ENCODE assay signal across 8 cellular contexts in the genomic region with DNA sequence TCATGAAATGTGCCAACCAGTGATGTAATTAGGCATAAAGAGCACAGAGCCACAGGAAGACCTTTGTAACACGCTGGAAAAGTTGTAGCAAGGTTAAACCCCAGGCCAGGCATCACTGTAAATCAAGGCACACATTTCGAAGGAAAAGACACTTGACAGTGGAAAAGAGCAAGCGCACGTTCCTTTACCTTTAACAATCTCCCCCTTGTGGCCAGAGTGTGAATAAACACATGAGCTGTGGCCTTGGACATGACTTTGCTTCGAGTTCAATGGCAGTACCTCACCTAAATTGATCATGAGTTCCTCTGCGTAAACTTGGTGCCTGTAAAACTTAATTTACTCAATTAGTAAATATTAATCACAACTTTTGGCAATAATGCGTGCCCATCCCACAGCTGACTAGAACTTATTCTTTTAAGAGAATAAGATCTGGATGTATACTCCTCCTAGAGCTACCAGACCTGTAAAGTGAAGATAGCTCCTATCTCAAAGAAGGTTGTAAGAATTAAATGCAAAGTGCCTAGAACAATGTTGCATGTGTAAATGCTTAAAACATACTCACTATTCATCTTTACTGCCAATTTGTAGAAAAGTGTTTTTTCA.
DNase-seq lines count a peak whose midpoint lies in the region; ATAC-seq and TF ChIP-seq lines count a peak whose summit lies in the region.

No MANE protein-coding gene starts in this region.

- H3K4me1 Mint-ChIP-seq in progenitor cell of endocrine pancreas (ENCODE audit: low read depth) = no peaks in the 10 kb centered on the region
- H3K4me1 Mint-ChIP-seq in stimulated activated memory B cell treated with anti-CD40 and anti-IgM and Interleukin-4, amounts not matched to agents 10 μg/mL and 1 μg/mL and 100 μg/mL, for 72 hours = no peaks in the 10 kb centered on the region

- H3K36me3 ChIP-seq in PC-9 (ENCODE audit: low read depth) = no peaks in the 10 kb centered on the region

- H3K9me2 ChIP-seq in PC-9 (ENCODE audit: insufficient read depth) = no peaks in the 10 kb centered on the region

- H3K4me2 ChIP-seq in PC-9 = no peak overlapping the region

- H3K36me3 Mint-ChIP-seq in progenitor cell of endocrine pancreas (ENCODE audit: insufficient read depth) = no peaks in the 10 kb centered on the region
- no peaks in the 10 kb centered on the region for H3K36me3 Mint-ChIP-seq in stimulated activated memory B cell treated with anti-CD40 and anti-IgM and Interleukin-4, amounts not matched to agents 10 μg/mL and 1 μg/mL and 100 μg/mL, for 72 hours

- DNase-seq in ELF-1 (ENCODE audit: low read depth, low spot score) = peak; percentile 52
- DNase-seq in HT1080 (ENCODE audit: low read depth) = peak; percentile 52
- DNase-seq in PC-9 = peak in 1 of 2 experiments; percentile 43
- peak; percentile 26 for DNase-seq in activated T-helper 1 cell treated with Interleukin-2 at 50 U/mL for 16 hours (ENCODE audit: low read depth)
- DNase-seq in germinal center (ENCODE audit: low spot score) = peak; percentile 2
- DNase-seq in progenitor cell of endocrine pancreas (ENCODE audit: low spot score, unreplicated experiment) = peak; percentile 32

- intact Hi-C loops in PC-9 (cut with micrococcal nuclease; ENCODE audit: unreplicated experiment) = loop anchor here (10.0 kb wide), 2 partner anchors 580 to 760 kb away; partner anchors contain the start of gene NECTIN3

- H4K20me1 ChIP-seq in PC-9 (ENCODE audit: insufficient read depth) = no peaks in the 10 kb centered on the region

- peak; percentile 97 for TF ChIP-seq CTCF in PC-9 (conservative IDR thresholded peaks at IDR 0.05)
- peak; percentile 73 for TF ChIP-seq CTCF in progenitor cell of endocrine pancreas (IDR thresholded peaks at IDR 0.05; ENCODE audit: unreplicated experiment)

- H3K27ac Mint-ChIP-seq in progenitor cell of endocrine pancreas = no peak overlapping the region
- no peak overlapping the region for H3K27ac Mint-ChIP-seq in stimulated activated memory B cell treated with anti-CD40 and anti-IgM and Interleukin-4, amounts not matched to agents 10 μg/mL and 1 μg/mL and 100 μg/mL, for 72 hours

- H3K4me3 Mint-ChIP-seq in progenitor cell of endocrine pancreas (ENCODE audit: low read depth) = no peak overlapping the region
- H3K4me3 Mint-ChIP-seq in stimulated activated memory B cell treated with anti-CD40 and anti-IgM and Interleukin-4, amounts not matched to agents 10 μg/mL and 1 μg/mL and 100 μg/mL, for 72 hours = no peak overlapping the region

- H3F3A ChIP-seq in PC-9 (ENCODE audit: insufficient read depth, low read depth) = no peaks in the 10 kb centered on the region

- peaks cover 30% of the 10 kb centered on the region for H3K27me3 Mint-ChIP-seq in progenitor cell of endocrine pancreas
- H3K27me3 Mint-ChIP-seq in stimulated activated memory B cell treated with anti-CD40 and anti-IgM and Interleukin-4, amounts not matched to agents 10 μg/mL and 1 μg/mL and 100 μg/mL, for 72 hours = no peaks in the 10 kb centered on the region

- no peak overlapping the region for H3K27ac ChIP-seq in PC-9

- no peaks in the 10 kb centered on the region for H3K9me3 ChIP-seq in PC-9 (ENCODE audit: insufficient read depth, low read depth)

- H3K4me1 ChIP-seq in PC-9 (replicated peaks; ENCODE audit: insufficient read depth) = no peaks in the 10 kb centered on the region

- H3K79me2 ChIP-seq in PC-9 (ENCODE audit: low read depth) = no peaks in the 10 kb centered on the region

- no peaks in the 10 kb centered on the region for H3K9me3 Mint-ChIP-seq in progenitor cell of endocrine pancreas (ENCODE audit: low read depth)
- no peaks in the 10 kb centered on the region for H3K9me3 Mint-ChIP-seq in stimulated activated memory B cell treated with anti-CD40 and anti-IgM and Interleukin-4, amounts not matched to agents 10 μg/mL and 1 μg/mL and 100 μg/mL, for 72 hours

- peak; percentile 96 for ATAC-seq in GM21526 (IDR thresholded peaks at IDR 0.05; ENCODE audit: low FRiP score, unreplicated experiment)
- ATAC-seq in stimulated activated memory B cell treated with anti-CD40 and anti-IgM and Interleukin-4, amounts not matched to agents 10 μg/mL and 1 μg/mL and 100 μg/mL, for 72 hours = no peak

- POLR2A ChIA-PET in PC-9 (lab: Charles Lee; ENCODE audit: unreplicated experiment) = interaction anchor here (0.6 kb wide), 1 partner anchor 388 kb away, joined by 5 read pairs; no protein-coding TSS in a partner anchor

- no peaks in the 10 kb centered on the region for H3K27me3 ChIP-seq in PC-9 (ENCODE audit: insufficient read depth, low read depth)

- CTCF ChIA-PET in PC-9 (lab: Charles Lee) = interaction anchor here (0.7 to 1.2 kb wide), 3 partner anchors 343 to 783 kb away, joined by 3 to 4 read pairs (median 3); no protein-coding TSS in a partner anchor

- BruUV-seq in PC-9 (replicated peaks; lab: Mats Ljungman, UMichigan) = no TSS peak

- no peak overlapping the region for H2AFZ ChIP-seq in PC-9

- H3K4me3 ChIP-seq in PC-9 = no peak overlapping the region
